ENCODE assay signal across 16 cellular contexts in genomic region chr13:106515635-106516254, GRCh38.
"Had no signal": no experiment of that assay in that cellular context is flagged by ENCODE, and none has a peak within 500 bp of the region (broad histone marks: within the 10 kb centered on the region; RNA-seq: fewer than 3 reads in every experiment).

No MANE protein-coding gene starts in this region.

- H3K4me3 ChIP-seq: breast epithelium, psoas muscle, right lobe of liver, upper lobe of left lung had no signal

- ATAC-seq: activated CD8-positive, alpha-beta T cell treated with anti-CD3 and anti-CD28 coated beads for 36 hours; activated T-cell treated with anti-CD3 and anti-CD28 coated beads, Interleukin-2, amount 50 U/mL, for 4 hours; effector memory CD8-positive, alpha-beta T cell; natural killer cell; psoas muscle had no signal

- H3K36me3 ChIP-seq: breast epithelium, right lobe of liver had no signal

- DNase-seq: activated CD4-positive, alpha-beta T cell treated with anti-CD3 and anti-CD28 coated beads for 4 hours; activated CD8-positive, alpha-beta T cell treated with anti-CD3 and anti-CD28 coated beads for 36 hours; activated gamma-delta T cell; activated T-cell treated with anti-CD3 and anti-CD28 coated beads, Interleukin-2, amount 50 U/mL, for 4 hours; amygdala; cerebellar nuclear complex; dermis blood vessel endothelial cell; effector memory CD8-positive, alpha-beta T cell; foreskin melanocyte; natural killer cell; nucleus accumbens; psoas muscle; right lobe of liver; upper lobe of left lung had no signal

- H3K9me3 ChIP-seq: breast epithelium, psoas muscle, right lobe of liver, upper lobe of left lung had no signal

- H3K4me1 ChIP-seq: breast epithelium, right lobe of liver had no signal

- H3K27ac ChIP-seq: breast epithelium, epithelial cell of prostate, psoas muscle, right lobe of liver had no signal

- H3K27me3 ChIP-seq: breast epithelium, right lobe of liver, upper lobe of left lung had no signal
